20 cellular contexts compared by ENCODE assay signal in genomic region chr6:43999628-44000027, GRCh38.
DNase-seq lines count a peak whose midpoint lies in the region; ATAC-seq and TF ChIP-seq lines count a peak whose summit lies in the region.
"Had no signal": no experiment of that assay in that cellular context is flagged by ENCODE, and none has a peak within 500 bp of the region (broad histone marks: within the 10 kb centered on the region; RNA-seq: fewer than 3 reads in every experiment).

No MANE protein-coding gene starts in this region.

- no peaks in the 10 kb centered on the region for H3K9me3 Mint-ChIP-seq in activated CD4-positive, alpha-beta T cell treated with anti-CD3 and anti-CD28 coated beads, Interleukin-2, amount 10 ng/mL, durations not matched to agents 24 days and 14 days
- H3K9me3 Mint-ChIP-seq: HFFc6; memory B cell; stimulated activated memory B cell treated with anti-CD40 and anti-IgM and Interleukin-4, amounts not matched to agents 10 μg/mL and 1 μg/mL and 100 μg/mL, for 72 hours had no signal

- H3K27me3 Mint-ChIP-seq in activated CD4-positive, alpha-beta T cell treated with anti-CD3 and anti-CD28 coated beads, Interleukin-2, amount 10 ng/mL, durations not matched to agents 24 days and 14 days, result peaks cover 23% of the 10 kb centered on the region

- no peaks in the 10 kb centered on the region for H3K27me3 ChIP-seq in RWPE2 (ENCODE audit: insufficient read depth, poor library complexity, severe bottlenecking)
- H3K27me3 ChIP-seq in foreskin keratinocyte, result peaks cover 19% of the 10 kb centered on the region
- H3K27me3 ChIP-seq in upper lobe of left lung, result peaks cover 0 to 24% (median 10%) of the 10 kb centered on the region in 4 donors
- H3K27me3 ChIP-seq: BE2C had no signal

- H3K27ac ChIP-seq in RWPE2 (ENCODE audit: poor library complexity, severe bottlenecking) (no peak overlapping the region), foreskin keratinocyte (peak overlapping the region; percentile 78), upper lobe of left lung (peak overlapping the region in 3 of 4 donors; percentile 66 to 79 (median 74))
- H3K27ac ChIP-seq: heart right ventricle, VCaP had no signal

- peaks cover 4% of the 10 kb centered on the region for H3K4me1 Mint-ChIP-seq in activated CD4-positive, alpha-beta T cell treated with anti-CD3 and anti-CD28 coated beads, Interleukin-2, amount 10 ng/mL, durations not matched to agents 24 days and 14 days

- no peaks in the 10 kb centered on the region for H3K36me3 Mint-ChIP-seq in activated CD4-positive, alpha-beta T cell treated with anti-CD3 and anti-CD28 coated beads, Interleukin-2, amount 10 ng/mL, durations not matched to agents 24 days and 14 days (ENCODE audit: low read depth)
- H3K36me3 Mint-ChIP-seq: memory B cell; stimulated activated memory B cell treated with anti-CD40 and anti-IgM and Interleukin-4, amounts not matched to agents 10 μg/mL and 1 μg/mL and 100 μg/mL, for 72 hours had no signal

- TF ChIP-seq EP300 in upper lobe of left lung (IDR thresholded peaks at IDR 0.05), result no peak

- no peak for TF ChIP-seq POLR2A in upper lobe of left lung (IDR thresholded peaks at IDR 0.05)

- H3K4me1 ChIP-seq in RWPE2 (ENCODE audit: insufficient read depth, poor library complexity, severe bottlenecking) (peaks cover 5% of the 10 kb centered on the region), foreskin keratinocyte (peaks cover 20% of the 10 kb centered on the region), upper lobe of left lung (peaks cover 11 to 30% (median 14%) of the 10 kb centered on the region in 4 donors)

- H3K27ac Mint-ChIP-seq in activated CD4-positive, alpha-beta T cell treated with anti-CD3 and anti-CD28 coated beads, Interleukin-2, amount 10 ng/mL, durations not matched to agents 24 days and 14 days, result peak overlapping the region; percentile 71
- H3K27ac Mint-ChIP-seq: HFFc6 had no signal

- no peak for DNase-seq in activated CD4-positive, alpha-beta T cell treated with anti-CD3 and anti-CD28 coated beads, Interleukin-2, amount 10 ng/mL, durations not matched to agents 24 days and 14 days
- DNase-seq in activated CD4-positive, alpha-beta T cell treated with anti-CD3 and anti-CD28 coated beads, Interleukin-2, amount 50 U/mL, for 4 hours, result no peak
- DNase-seq in RWPE2 (ENCODE audit: low spot score), result peak; percentile 3
- DNase-seq in foreskin keratinocyte, result no peak
- no peak for DNase-seq in upper lobe of left lung
- DNase-seq in amygdala (lab: John Stamatoyannopoulos, UW), result no peak
- no peak for DNase-seq in NCI-H1092 treated with DMSO at 0.1 percent for 48 hours (lab: John Stamatoyannopoulos, UW)
- DNase-seq: 8988T; activated CD8-positive, alpha-beta memory T cell treated with anti-CD3 and anti-CD28 coated beads, Interleukin-2, amount 50 U/mL, for 4 hours; activated effector memory CD4-positive, alpha-beta T cell treated with Interleukin-2 at 50 U/mL for 16 hours; BE2C; heart right ventricle; HFFc6; NCI-H226; occipital lobe had no signal

- no peak overlapping the region for H3K4me3 Mint-ChIP-seq in activated CD4-positive, alpha-beta T cell treated with anti-CD3 and anti-CD28 coated beads, Interleukin-2, amount 10 ng/mL, durations not matched to agents 24 days and 14 days
- H3K4me3 Mint-ChIP-seq: HFFc6 had no signal

- H3K36me3 ChIP-seq in RWPE2 (ENCODE audit: low read depth), result no peaks in the 10 kb centered on the region
- H3K36me3 ChIP-seq in upper lobe of left lung, result no peaks in the 10 kb centered on the region
- H3K36me3 ChIP-seq: BE2C, heart right ventricle had no signal

- H3K4me3 ChIP-seq in RWPE2 (ENCODE audit: severe bottlenecking), result no peak overlapping the region
- H3K4me3 ChIP-seq in upper lobe of left lung, result no peak overlapping the region
- H3K4me3 ChIP-seq: heart right ventricle had no signal

- H3K9me3 ChIP-seq in RWPE2 (ENCODE audit: severe bottlenecking) (no peaks in the 10 kb centered on the region), upper lobe of left lung (no peaks in the 10 kb centered on the region)
- H3K9me3 ChIP-seq: BE2C, heart right ventricle, SK-N-SH had no signal

- no peak for TF ChIP-seq CTCF in RWPE2 (IDR thresholded peaks at IDR 0.05; ENCODE audit: poor library complexity, severe bottlenecking)
- no peak for TF ChIP-seq CTCF in foreskin keratinocyte (conservative IDR thresholded peaks at IDR 0.05)
- no peak for TF ChIP-seq CTCF in upper lobe of left lung (IDR thresholded peaks at IDR 0.05)

- 83 to 85% methylated on average over 4 of the region's 4 CpGs for WGBS in upper lobe of left lung, 2 donors

- ATAC-seq in RWPE2 (ENCODE audit: low read depth) (no peak), foreskin keratinocyte (no peak), upper lobe of left lung (ENCODE audit: low FRiP score in 2 of 2) (no peak), HG02840 (IDR thresholded peaks at IDR 0.05; ENCODE audit: low FRiP score, unreplicated experiment) (no peak)
- ATAC-seq: heart right ventricle had no signal

- intact Hi-C loops in activated CD4-positive, alpha-beta T cell treated with anti-CD3 and anti-CD28 coated beads, Interleukin-2, amount 10 ng/mL, durations not matched to agents 24 days and 14 days (cut with micrococcal nuclease), result loop anchor here (2.0 kb wide), 2 partner anchors 73 to 229 kb away; partner anchors contain the start of gene VEGFA
